Comparison of ENCODE assay signal across 1 cellular context in the genomic region with DNA sequence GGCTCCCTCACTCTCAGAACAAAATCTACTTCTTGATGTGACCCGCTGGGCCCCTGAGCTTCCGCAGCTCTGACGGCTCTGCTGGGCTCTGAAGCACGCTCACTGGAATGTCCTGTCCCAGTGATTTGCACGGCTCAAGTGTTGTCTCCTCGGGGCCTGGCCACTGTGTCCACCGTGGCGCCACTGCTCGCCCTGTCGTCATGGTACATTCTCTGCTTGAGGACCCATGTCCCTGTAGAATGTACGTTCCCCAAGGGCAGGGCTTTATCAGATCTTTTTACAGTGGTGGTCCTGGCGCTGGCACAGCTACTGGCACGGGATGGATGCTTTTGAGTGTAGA.
TF ChIP-seq lines count a peak whose summit lies in the region.

No MANE protein-coding gene starts in this region.

TF ChIP-seq in GM23338, 12 proteins besides CTCF, POLR2A, EP300 and RAD21 (continued from another document):
- TF ChIP-seq, protein P1, sequence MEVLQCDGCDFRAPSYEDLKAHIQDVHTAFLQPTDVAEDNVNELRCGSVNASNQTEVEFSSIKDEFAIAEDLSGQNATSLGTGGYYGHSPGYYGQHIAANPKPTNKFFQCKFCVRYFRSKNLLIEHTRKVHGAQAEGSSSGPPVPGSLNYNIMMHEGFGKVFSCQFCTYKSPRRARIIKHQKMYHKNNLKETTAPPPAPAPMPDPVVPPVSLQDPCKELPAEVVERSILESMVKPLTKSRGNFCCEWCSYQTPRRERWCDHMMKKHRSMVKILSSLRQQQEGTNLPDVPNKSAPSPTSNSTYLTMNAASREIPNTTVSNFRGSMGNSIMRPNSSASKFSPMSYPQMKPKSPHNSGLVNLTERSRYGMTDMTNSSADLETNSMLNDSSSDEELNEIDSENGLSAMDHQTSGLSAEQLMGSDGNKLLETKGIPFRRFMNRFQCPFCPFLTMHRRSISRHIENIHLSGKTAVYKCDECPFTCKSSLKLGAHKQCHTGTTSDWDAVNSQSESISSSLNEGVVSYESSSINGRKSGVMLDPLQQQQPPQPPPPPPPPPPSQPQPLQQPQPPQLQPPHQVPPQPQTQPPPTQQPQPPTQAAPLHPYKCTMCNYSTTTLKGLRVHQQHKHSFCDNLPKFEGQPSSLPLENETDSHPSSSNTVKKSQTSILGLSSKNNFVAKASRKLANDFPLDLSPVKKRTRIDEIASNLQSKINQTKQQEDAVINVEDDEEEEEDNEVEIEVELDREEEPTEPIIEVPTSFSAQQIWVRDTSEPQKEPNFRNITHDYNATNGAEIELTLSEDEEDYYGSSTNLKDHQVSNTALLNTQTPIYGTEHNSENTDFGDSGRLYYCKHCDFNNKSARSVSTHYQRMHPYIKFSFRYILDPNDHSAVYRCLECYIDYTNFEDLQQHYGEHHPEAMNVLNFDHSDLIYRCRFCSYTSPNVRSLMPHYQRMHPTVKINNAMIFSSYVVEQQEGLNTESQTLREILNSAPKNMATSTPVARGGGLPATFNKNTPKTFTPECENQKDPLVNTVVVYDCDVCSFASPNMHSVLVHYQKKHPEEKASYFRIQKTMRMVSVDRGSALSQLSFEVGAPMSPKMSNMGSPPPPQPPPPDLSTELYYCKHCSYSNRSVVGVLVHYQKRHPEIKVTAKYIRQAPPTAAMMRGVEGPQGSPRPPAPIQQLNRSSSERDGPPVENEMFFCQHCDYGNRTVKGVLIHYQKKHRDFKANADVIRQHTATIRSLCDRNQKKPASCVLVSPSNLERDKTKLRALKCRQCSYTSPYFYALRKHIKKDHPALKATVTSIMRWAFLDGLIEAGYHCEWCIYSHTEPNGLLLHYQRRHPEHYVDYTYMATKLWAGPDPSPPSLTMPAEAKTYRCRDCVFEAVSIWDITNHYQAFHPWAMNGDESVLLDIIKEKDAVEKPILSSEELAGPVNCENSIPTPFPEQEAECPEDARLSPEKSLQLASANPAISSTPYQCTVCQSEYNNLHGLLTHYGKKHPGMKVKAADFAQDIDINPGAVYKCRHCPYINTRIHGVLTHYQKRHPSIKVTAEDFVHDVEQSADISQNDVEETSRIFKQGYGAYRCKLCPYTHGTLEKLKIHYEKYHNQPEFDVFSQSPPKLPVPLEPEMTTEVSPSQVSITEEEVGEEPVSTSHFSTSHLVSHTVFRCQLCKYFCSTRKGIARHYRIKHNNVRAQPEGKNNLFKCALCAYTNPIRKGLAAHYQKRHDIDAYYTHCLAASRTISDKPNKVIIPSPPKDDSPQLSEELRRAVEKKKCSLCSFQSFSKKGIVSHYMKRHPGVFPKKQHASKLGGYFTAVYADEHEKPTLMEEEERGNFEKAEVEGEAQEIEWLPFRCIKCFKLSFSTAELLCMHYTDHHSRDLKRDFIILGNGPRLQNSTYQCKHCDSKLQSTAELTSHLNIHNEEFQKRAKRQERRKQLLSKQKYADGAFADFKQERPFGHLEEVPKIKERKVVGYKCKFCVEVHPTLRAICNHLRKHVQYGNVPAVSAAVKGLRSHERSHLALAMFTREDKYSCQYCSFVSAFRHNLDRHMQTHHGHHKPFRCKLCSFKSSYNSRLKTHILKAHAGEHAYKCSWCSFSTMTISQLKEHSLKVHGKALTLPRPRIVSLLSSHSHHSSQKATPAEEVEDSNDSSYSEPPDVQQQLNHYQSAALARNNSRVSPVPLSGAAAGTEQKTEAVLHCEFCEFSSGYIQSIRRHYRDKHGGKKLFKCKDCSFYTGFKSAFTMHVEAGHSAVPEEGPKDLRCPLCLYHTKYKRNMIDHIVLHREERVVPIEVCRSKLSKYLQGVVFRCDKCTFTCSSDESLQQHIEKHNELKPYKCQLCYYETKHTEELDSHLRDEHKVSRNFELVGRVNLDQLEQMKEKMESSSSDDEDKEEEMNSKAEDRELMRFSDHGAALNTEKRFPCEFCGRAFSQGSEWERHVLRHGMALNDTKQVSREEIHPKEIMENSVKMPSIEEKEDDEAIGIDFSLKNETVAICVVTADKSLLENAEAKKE (CRISPR knock-in tag; IDR thresholded peaks at IDR 0.05): no peak
- no peak for TF ChIP-seq JUNB (IDR thresholded peaks at IDR 0.05; ENCODE audit: unreplicated experiment)
- no peak for TF ChIP-seq STAT1 (IDR thresholded peaks at IDR 0.05; ENCODE audit: unreplicated experiment)
- TF ChIP-seq ZNF114 (CRISPR knock-in tag; IDR thresholded peaks at IDR 0.05): no peak
- TF ChIP-seq NANOG (IDR thresholded peaks at IDR 0.05; ENCODE audit: borderline replicate concordance): no peak
- no peak for TF ChIP-seq ZNF331 (CRISPR knock-in tag; IDR thresholded peaks at IDR 0.05; ENCODE audit: low read depth)
